ENCODE assay signal across 2 cellular contexts in the genomic region with DNA sequence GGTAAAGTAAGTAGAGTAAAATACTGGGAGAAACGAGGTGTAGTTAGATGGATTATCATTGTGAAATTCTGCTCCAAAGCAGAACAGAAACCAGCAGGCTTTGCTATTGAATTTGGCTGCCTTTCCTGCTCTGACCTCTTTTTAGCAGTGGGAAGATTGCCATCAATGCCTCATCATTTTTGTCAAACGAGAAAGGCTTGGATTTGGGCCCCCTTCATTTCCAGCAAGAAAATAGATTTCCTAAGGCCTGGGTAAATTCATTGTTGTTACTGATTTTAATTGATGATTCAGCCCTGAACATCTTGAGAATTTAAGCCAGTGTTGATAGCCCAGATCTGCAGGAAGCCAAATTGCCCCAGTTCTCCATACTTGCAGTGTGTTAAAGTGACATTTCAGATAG.
TF ChIP-seq lines count a peak whose summit lies in the region.

No MANE protein-coding gene starts in this region.

TF ChIP-seq in liver, 16 proteins besides CTCF, POLR2A, EP300 and RAD21 (continued from another document):
- TF ChIP-seq REST (IDR thresholded peaks at IDR 0.05) (no peak), RXRA (IDR thresholded peaks at IDR 0.05) (peak in 1 of 2 donors; percentile 42), FOXA2 (IDR thresholded peaks at IDR 0.05) (peak; percentile 26)
- TF ChIP-seq, protein P1, sequence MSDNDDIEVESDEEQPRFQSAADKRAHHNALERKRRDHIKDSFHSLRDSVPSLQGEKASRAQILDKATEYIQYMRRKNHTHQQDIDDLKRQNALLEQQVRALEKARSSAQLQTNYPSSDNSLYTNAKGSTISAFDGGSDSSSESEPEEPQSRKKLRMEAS (IDR thresholded peaks at IDR 0.05) = peak; percentile 26

TF ChIP-seq in HepG2, 621 proteins besides CTCF, POLR2A, EP300 and RAD21 (continued from another document):
- TF ChIP-seq, protein P2, sequence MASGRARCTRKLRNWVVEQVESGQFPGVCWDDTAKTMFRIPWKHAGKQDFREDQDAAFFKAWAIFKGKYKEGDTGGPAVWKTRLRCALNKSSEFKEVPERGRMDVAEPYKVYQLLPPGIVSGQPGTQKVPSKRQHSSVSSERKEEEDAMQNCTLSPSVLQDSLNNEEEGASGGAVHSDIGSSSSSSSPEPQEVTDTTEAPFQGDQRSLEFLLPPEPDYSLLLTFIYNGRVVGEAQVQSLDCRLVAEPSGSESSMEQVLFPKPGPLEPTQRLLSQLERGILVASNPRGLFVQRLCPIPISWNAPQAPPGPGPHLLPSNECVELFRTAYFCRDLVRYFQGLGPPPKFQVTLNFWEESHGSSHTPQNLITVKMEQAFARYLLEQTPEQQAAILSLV (CRISPR knock-in tag; IDR thresholded peaks at IDR 0.05; ENCODE audit: borderline replicate concordance) = no peak
- TF ChIP-seq RNF2 (conservative IDR thresholded peaks at IDR 0.05; ENCODE audit: low read depth) = no peak
- TF ChIP-seq ZNF713 (CRISPR knock-in tag; IDR thresholded peaks at IDR 0.05) = no peak
- no peak for TF ChIP-seq MZF1 (CRISPR knock-in tag; IDR thresholded peaks at IDR 0.05; ENCODE audit: borderline replicate concordance)
- no peak for TF ChIP-seq ZNF12 (CRISPR knock-in tag; IDR thresholded peaks at IDR 0.05)
- no peak for TF ChIP-seq RCOR2 (CRISPR knock-in tag; IDR thresholded peaks at IDR 0.05)
- TF ChIP-seq ZNF670 (CRISPR knock-in tag; IDR thresholded peaks at IDR 0.05; ENCODE audit: borderline replicate concordance) = no peak
- no peak for TF ChIP-seq ELF3 (CRISPR knock-in tag; IDR thresholded peaks at IDR 0.05)
